Comparison of ENCODE assay signal across 1 cellular context in genomic region chr20:64160536-64161495, GRCh38.
TF ChIP-seq lines count a peak whose summit lies in the region.

No MANE protein-coding gene starts in this region.

TF ChIP-seq in H1, 55 proteins besides CTCF, POLR2A, EP300 and RAD21:
- TF ChIP-seq CHD2 (IDR thresholded peaks at IDR 0.05; ENCODE audit: low read length), result no peak
- TF ChIP-seq POLR2AphosphoS5 (IDR thresholded peaks at IDR 0.05; ENCODE audit: low read depth, low read length), result no peak
